1 cellular context compared by ENCODE assay signal in the genomic region with DNA sequence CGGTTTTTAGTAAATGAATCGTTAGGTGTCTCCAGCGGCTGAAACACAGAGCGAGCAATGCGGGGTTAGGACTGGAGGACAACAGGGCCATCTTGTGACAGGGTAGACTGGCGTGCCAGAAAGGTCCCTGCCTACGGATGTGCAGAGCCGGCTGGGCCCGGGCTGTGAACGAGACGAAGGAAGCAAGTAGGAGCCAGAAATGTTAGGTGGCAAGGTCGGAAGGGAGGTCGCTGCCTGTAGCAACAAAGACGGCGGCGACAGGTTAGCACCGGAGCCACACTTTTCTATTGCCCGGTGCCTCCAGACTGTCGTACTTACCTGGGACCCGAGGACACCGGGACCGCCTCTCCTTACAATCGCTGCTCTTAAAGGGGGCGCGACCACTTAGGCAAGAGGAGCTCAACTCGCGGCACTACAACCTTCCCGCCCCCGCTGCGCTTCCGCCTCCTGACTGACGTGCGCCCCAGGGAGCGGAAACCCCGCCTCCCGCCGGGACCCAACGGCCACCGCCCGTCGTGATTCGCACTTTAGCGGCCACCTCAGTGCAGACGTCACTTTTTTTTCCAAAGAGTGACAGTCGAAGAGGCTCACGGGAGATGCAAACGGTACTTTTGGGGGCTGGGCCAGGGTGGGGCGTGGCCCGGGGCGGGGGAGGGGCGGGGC.
TF ChIP-seq lines count a peak whose summit lies in the region.

A gene with protein sequence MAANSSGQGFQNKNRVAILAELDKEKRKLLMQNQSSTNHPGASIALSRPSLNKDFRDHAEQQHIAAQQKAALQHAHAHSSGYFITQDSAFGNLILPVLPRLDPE (minus strand): TSS at position 449 of the 663 bp plus-strand sequence. CDS start 1,632 bp downstream, outside the sequence.

TF ChIP-seq in A549, 52 proteins besides CTCF, POLR2A, EP300 and RAD21 (continued from another document):
- TF ChIP-seq, protein P1, sequence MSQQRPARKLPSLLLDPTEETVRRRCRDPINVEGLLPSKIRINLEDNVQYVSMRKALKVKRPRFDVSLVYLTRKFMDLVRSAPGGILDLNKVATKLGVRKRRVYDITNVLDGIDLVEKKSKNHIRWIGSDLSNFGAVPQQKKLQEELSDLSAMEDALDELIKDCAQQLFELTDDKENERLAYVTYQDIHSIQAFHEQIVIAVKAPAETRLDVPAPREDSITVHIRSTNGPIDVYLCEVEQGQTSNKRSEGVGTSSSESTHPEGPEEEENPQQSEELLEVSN (IDR thresholded peaks at IDR 0.05; ENCODE audit: borderline replicate concordance, low read depth) = peak; percentile 45; the same call in 1 of the 2 replicates
- TF ChIP-seq NR3C1 (IDR thresholded peaks at IDR 0.05) (no peak), CHD4 (IDR thresholded peaks at IDR 0.05; ENCODE audit: borderline replicate concordance) (no peak), HOXA7 (CRISPR knock-in tag; IDR thresholded peaks at IDR 0.05) (no peak), RARB (CRISPR knock-in tag; IDR thresholded peaks at IDR 0.05) (no peak), FOSB (CRISPR knock-in tag; IDR thresholded peaks at IDR 0.05) (no peak)
- TF ChIP-seq, protein P2, sequence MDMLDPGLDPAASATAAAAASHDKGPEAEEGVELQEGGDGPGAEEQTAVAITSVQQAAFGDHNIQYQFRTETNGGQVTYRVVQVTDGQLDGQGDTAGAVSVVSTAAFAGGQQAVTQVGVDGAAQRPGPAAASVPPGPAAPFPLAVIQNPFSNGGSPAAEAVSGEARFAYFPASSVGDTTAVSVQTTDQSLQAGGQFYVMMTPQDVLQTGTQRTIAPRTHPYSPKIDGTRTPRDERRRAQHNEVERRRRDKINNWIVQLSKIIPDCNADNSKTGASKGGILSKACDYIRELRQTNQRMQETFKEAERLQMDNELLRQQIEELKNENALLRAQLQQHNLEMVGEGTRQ (IDR thresholded peaks at IDR 0.05) = no peak
- TF ChIP-seq, protein P3, sequence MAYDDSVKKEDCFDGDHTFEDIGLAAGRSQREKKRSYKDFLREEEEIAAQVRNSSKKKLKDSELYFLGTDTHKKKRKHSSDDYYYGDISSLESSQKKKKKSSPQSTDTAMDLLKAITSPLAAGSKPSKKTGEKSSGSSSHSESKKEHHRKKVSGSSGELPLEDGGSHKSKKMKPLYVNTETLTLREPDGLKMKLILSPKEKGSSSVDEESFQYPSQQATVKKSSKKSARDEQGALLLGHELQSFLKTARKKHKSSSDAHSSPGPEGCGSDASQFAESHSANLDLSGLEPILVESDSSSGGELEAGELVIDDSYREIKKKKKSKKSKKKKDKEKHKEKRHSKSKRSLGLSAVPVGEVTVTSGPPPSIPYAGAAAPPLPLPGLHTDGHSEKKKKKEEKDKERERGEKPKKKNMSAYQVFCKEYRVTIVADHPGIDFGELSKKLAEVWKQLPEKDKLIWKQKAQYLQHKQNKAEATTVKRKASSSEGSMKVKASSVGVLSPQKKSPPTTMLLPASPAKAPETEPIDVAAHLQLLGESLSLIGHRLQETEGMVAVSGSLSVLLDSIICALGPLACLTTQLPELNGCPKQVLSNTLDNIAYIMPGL (CRISPR knock-in tag; IDR thresholded peaks at IDR 0.05; ENCODE audit: borderline replicate concordance) = no peak
